24 cellular contexts compared by ENCODE assay signal in genomic region chr2:166233244-166233643, GRCh38.
"Had no signal": no experiment of that assay in that cellular context is flagged by ENCODE, and none has a peak within 500 bp of the region (broad histone marks: within the 10 kb centered on the region; RNA-seq: fewer than 3 reads in every experiment).

No MANE protein-coding gene starts in this region.

- H3K4me3 Mint-ChIP-seq: activated CD4-positive, alpha-beta memory T cell treated with anti-CD3 and anti-CD28 coated beads for 36 hours; activated CD4-positive, alpha-beta T cell treated with anti-CD3 and anti-CD28 coated beads, Interleukin-2, amount 10 ng/mL, durations not matched to agents 7 days and 5 days; activated naive CD8-positive, alpha-beta T cell; activated T-cell treated with anti-CD3 and anti-CD28 coated beads, Interleukin-2, amount 50 U/mL, for 4 hours; T-cell had no signal

- DNase-seq: activated CD4-positive, alpha-beta memory T cell treated with anti-CD3 and anti-CD28 coated beads for 36 hours; activated CD4-positive, alpha-beta T cell treated with anti-CD3 and anti-CD28 coated beads, Interleukin-2, amount 10 ng/mL, durations not matched to agents 7 days and 5 days; activated CD4-positive, CD25-positive, alpha-beta regulatory T cell; activated CD8-positive, alpha-beta memory T cell treated with anti-CD3 and anti-CD28 coated beads for 24 hours; activated effector memory CD4-positive, alpha-beta T cell treated with anti-CD3 and anti-CD28 coated beads, Interleukin-2, amount 50 U/mL, for 16 hours; activated naive CD4-positive, alpha-beta T cell treated with Interleukin-2 at 50 U/mL for 16 hours; activated T-cell treated with anti-CD3 and anti-CD28 coated beads, Interleukin-2, amount 50 U/mL, for 4 hours; amygdala; KG1; NCI-H1048; NCI-H1417; NCI-H1694; NCI-H2029 treated with DMSO at 0.1 percent for 48 hours; NCI-H345; NCI-H510A; NCI-H526 treated with DMSO at 0.1 percent for 48 hours; NCI-H82; Right ventricle myocardium superior; RPMI8226; T-cell; T-helper 2 cell; T1000 had no signal

- ATAC-seq: activated T-cell treated with anti-CD3 and anti-CD28 coated beads, Interleukin-2, amount 50 U/mL, for 4 hours; Panc1; T-cell had no signal

- H3K4me1 Mint-ChIP-seq: activated CD4-positive, alpha-beta T cell treated with anti-CD3 and anti-CD28 coated beads, Interleukin-2, amount 10 ng/mL, durations not matched to agents 7 days and 5 days; T-cell had no signal

- H3K36me3 Mint-ChIP-seq: activated CD4-positive, alpha-beta memory T cell treated with anti-CD3 and anti-CD28 coated beads for 36 hours; activated naive CD8-positive, alpha-beta T cell; T-cell had no signal

- H3K27ac Mint-ChIP-seq: activated CD4-positive, alpha-beta memory T cell treated with anti-CD3 and anti-CD28 coated beads for 36 hours; activated CD4-positive, alpha-beta T cell treated with anti-CD3 and anti-CD28 coated beads, Interleukin-2, amount 10 ng/mL, durations not matched to agents 7 days and 5 days; activated naive CD8-positive, alpha-beta T cell; T-cell had no signal

- H3K27me3 Mint-ChIP-seq: activated CD4-positive, alpha-beta memory T cell treated with anti-CD3 and anti-CD28 coated beads for 36 hours; activated CD4-positive, alpha-beta T cell treated with anti-CD3 and anti-CD28 coated beads, Interleukin-2, amount 10 ng/mL, durations not matched to agents 7 days and 5 days; activated naive CD8-positive, alpha-beta T cell; T-cell had no signal

- H3K9me3 Mint-ChIP-seq: activated CD4-positive, alpha-beta T cell treated with anti-CD3 and anti-CD28 coated beads, Interleukin-2, amount 10 ng/mL, durations not matched to agents 7 days and 5 days; activated T-cell treated with anti-CD3 and anti-CD28 coated beads, Interleukin-2, amount 50 U/mL, for 4 hours; T-cell had no signal
